1 cellular context compared by ENCODE assay signal in the genomic region with DNA sequence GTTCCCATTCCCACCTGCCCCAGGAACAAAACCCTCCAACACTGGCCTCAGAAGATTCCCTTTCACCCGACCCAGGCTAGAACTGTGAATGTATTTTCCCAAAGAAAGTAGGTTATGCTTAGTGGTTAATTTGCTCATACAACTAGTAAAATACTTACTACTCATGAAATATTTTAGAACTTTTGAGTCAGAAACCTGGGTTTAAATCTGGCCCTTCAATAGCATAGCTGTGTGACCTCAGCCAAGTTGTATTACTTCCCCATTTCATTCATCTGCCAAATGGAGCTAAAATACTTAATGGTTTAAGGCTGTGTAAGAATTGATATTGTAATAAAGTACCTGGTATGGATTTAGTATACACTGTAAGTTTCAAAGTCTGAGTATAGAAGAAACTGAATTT.
TF ChIP-seq lines count a peak whose summit lies in the region.

No MANE protein-coding gene starts in this region.

TF ChIP-seq in GM12878, 131 proteins besides CTCF, POLR2A, EP300 and RAD21:
- TF ChIP-seq SMC3 (IDR thresholded peaks at IDR 0.05; ENCODE audit: borderline replicate concordance, low read length): no peak
- TF ChIP-seq ASH2L (IDR thresholded peaks at IDR 0.05; ENCODE audit: borderline replicate concordance, low read depth): no peak
- TF ChIP-seq NFIC (IDR thresholded peaks at IDR 0.05; ENCODE audit: low read depth, low read length): peak; percentile 48; the same call in 1 of the 2 replicates
- TF ChIP-seq EED (IDR thresholded peaks at IDR 0.05; ENCODE audit: low read depth): peak; percentile 56; the same call in 1 of the 2 replicates
- TF ChIP-seq, protein P1, sequence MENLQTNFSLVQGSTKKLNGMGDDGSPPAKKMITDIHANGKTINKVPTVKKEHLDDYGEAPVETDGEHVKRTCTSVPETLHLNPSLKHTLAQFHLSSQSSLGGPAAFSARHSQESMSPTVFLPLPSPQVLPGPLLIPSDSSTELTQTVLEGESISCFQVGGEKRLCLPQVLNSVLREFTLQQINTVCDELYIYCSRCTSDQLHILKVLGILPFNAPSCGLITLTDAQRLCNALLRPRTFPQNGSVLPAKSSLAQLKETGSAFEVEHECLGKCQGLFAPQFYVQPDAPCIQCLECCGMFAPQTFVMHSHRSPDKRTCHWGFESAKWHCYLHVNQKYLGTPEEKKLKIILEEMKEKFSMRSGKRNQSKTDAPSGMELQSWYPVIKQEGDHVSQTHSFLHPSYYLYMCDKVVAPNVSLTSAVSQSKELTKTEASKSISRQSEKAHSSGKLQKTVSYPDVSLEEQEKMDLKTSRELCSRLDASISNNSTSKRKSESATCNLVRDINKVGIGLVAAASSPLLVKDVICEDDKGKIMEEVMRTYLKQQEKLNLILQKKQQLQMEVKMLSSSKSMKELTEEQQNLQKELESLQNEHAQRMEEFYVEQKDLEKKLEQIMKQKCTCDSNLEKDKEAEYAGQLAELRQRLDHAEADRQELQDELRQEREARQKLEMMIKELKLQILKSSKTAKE (IDR thresholded peaks at IDR 0.05; ENCODE audit: low read depth, poor library complexity, severe bottlenecking): no peak
- no peak for TF ChIP-seq ATF7 (IDR thresholded peaks at IDR 0.05; ENCODE audit: low read depth)
- TF ChIP-seq IKZF2 (IDR thresholded peaks at IDR 0.05): peak; percentile 28 to 36; a peak in 2 of 4 replicates
- TF ChIP-seq, protein P2, sequence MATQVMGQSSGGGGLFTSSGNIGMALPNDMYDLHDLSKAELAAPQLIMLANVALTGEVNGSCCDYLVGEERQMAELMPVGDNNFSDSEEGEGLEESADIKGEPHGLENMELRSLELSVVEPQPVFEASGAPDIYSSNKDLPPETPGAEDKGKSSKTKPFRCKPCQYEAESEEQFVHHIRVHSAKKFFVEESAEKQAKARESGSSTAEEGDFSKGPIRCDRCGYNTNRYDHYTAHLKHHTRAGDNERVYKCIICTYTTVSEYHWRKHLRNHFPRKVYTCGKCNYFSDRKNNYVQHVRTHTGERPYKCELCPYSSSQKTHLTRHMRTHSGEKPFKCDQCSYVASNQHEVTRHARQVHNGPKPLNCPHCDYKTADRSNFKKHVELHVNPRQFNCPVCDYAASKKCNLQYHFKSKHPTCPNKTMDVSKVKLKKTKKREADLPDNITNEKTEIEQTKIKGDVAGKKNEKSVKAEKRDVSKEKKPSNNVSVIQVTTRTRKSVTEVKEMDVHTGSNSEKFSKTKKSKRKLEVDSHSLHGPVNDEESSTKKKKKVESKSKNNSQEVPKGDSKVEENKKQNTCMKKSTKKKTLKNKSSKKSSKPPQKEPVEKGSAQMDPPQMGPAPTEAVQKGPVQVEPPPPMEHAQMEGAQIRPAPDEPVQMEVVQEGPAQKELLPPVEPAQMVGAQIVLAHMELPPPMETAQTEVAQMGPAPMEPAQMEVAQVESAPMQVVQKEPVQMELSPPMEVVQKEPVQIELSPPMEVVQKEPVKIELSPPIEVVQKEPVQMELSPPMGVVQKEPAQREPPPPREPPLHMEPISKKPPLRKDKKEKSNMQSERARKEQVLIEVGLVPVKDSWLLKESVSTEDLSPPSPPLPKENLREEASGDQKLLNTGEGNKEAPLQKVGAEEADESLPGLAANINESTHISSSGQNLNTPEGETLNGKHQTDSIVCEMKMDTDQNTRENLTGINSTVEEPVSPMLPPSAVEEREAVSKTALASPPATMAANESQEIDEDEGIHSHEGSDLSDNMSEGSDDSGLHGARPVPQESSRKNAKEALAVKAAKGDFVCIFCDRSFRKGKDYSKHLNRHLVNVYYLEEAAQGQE (IDR thresholded peaks at IDR 0.05; ENCODE audit: low read depth, low read length): no peak
- TF ChIP-seq, protein P3, sequence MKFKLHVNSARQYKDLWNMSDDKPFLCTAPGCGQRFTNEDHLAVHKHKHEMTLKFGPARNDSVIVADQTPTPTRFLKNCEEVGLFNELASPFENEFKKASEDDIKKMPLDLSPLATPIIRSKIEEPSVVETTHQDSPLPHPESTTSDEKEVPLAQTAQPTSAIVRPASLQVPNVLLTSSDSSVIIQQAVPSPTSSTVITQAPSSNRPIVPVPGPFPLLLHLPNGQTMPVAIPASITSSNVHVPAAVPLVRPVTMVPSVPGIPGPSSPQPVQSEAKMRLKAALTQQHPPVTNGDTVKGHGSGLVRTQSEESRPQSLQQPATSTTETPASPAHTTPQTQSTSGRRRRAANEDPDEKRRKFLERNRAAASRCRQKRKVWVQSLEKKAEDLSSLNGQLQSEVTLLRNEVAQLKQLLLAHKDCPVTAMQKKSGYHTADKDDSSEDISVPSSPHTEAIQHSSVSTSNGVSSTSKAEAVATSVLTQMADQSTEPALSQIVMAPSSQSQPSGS (IDR thresholded peaks at IDR 0.05; ENCODE audit: low read length): peak; percentile 49
- TF ChIP-seq MTA2 (IDR thresholded peaks at IDR 0.05; ENCODE audit: low read depth): peak; percentile 14; the same call in 1 of the 2 replicates
- TF ChIP-seq MEF2A (IDR thresholded peaks at IDR 0.05; ENCODE audit: insufficient read depth, low read depth, low read length): 0 out of 2 replicates have a peak, but pooled peaks have one; percentile 14
- no peak for TF ChIP-seq LARP7 (IDR thresholded peaks at IDR 0.05)
- TF ChIP-seq JUNB (IDR thresholded peaks at IDR 0.05): peak; percentile 78
- TF ChIP-seq, protein P4, sequence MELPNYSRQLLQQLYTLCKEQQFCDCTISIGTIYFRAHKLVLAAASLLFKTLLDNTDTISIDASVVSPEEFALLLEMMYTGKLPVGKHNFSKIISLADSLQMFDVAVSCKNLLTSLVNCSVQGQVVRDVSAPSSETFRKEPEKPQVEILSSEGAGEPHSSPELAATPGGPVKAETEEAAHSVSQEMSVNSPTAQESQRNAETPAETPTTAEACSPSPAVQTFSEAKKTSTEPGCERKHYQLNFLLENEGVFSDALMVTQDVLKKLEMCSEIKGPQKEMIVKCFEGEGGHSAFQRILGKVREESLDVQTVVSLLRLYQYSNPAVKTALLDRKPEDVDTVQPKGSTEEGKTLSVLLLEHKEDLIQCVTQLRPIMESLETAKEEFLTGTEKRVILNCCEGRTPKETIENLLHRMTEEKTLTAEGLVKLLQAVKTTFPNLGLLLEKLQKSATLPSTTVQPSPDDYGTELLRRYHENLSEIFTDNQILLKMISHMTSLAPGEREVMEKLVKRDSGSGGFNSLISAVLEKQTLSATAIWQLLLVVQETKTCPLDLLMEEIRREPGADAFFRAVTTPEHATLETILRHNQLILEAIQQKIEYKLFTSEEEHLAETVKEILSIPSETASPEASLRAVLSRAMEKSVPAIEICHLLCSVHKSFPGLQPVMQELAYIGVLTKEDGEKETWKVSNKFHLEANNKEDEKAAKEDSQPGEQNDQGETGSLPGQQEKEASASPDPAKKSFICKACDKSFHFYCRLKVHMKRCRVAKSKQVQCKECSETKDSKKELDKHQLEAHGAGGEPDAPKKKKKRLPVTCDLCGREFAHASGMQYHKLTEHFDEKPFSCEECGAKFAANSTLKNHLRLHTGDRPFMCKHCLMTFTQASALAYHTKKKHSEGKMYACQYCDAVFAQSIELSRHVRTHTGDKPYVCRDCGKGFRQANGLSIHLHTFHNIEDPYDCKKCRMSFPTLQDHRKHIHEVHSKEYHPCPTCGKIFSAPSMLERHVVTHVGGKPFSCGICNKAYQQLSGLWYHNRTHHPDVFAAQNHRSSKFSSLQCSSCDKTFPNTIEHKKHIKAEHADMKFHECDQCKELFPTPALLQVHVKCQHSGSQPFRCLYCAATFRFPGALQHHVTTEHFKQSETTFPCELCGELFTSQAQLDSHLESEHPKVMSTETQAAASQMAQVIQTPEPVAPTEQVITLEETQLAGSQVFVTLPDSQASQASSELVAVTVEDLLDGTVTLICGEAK (IDR thresholded peaks at IDR 0.05; ENCODE audit: borderline replicate concordance): no peak
- no peak for TF ChIP-seq NFXL1 (IDR thresholded peaks at IDR 0.05; ENCODE audit: borderline replicate concordance)
- TF ChIP-seq HCFC1 (IDR thresholded peaks at IDR 0.05; ENCODE audit: low read length): no peak
- TF ChIP-seq GABPA (IDR thresholded peaks at IDR 0.05; ENCODE audit: low read depth): no peak
- TF ChIP-seq, protein P5, sequence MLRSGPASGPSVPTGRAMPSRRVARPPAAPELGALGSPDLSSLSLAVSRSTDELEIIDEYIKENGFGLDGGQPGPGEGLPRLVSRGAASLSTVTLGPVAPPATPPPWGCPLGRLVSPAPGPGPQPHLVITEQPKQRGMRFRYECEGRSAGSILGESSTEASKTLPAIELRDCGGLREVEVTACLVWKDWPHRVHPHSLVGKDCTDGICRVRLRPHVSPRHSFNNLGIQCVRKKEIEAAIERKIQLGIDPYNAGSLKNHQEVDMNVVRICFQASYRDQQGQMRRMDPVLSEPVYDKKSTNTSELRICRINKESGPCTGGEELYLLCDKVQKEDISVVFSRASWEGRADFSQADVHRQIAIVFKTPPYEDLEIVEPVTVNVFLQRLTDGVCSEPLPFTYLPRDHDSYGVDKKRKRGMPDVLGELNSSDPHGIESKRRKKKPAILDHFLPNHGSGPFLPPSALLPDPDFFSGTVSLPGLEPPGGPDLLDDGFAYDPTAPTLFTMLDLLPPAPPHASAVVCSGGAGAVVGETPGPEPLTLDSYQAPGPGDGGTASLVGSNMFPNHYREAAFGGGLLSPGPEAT (IDR thresholded peaks at IDR 0.05; ENCODE audit: low read depth): no peak
- peak; percentile 52; the same call in 1 of the 2 replicates for TF ChIP-seq RUNX3 (IDR thresholded peaks at IDR 0.05; ENCODE audit: low read length)
